Comparison of ENCODE assay signal across 8 cellular contexts in the genomic region with DNA sequence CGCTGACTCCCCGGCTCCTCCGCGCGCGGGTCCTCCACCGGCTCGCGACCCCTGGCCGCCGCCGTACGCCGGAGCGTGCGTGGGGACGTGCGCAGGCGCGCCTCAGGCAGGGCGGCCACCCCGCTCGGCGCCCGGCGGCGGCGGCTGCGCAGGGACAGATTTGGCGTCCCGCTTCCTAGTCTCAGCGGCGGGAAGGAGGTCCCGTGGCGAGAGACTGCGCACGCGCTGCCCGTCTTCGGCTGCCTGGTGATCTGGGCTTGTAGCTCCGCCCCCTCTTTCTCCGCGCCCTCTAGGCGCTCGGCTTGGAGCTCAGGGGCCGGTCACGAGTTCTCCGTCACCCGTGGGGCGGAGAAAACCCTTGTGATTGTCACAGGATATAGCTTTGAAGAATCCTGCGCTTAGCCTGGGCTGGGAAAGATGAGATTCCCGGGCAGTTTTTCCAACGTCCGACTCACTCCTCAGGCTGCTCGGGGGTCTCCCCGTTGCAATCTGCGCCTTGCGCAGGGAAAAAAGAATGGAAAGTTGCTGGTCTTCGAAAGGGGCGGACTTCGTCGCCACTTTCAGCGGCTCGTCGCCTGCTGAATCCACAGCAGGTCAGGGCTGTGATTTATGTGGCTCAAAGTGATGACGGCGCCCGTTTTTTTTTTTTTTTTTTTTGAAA.
DNase-seq lines count a peak whose midpoint lies in the region; ATAC-seq, FAIRE-seq and TF ChIP-seq lines count a peak whose summit lies in the region.

A gene with protein sequence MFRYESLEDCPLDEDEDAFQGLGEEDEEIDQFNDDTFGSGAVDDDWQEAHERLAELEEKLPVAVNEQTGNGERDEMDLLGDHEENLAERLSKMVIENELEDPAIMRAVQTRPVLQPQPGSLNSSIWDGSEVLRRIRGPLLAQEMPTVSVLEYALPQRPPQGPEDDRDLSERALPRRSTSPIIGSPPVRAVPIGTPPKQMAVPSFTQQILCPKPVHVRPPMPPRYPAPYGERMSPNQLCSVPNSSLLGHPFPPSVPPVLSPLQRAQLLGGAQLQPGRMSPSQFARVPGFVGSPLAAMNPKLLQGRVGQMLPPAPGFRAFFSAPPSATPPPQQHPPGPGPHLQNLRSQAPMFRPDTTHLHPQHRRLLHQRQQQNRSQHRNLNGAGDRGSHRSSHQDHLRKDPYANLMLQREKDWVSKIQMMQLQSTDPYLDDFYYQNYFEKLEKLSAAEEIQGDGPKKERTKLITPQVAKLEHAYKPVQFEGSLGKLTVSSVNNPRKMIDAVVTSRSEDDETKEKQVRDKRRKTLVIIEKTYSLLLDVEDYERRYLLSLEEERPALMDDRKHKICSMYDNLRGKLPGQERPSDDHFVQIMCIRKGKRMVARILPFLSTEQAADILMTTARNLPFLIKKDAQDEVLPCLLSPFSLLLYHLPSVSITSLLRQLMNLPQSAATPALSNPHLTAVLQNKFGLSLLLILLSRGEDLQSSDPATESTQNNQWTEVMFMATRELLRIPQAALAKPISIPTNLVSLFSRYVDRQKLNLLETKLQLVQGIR (minus strand): TSS at position 88 of the 661 bp plus-strand sequence. CDS start 142 bp downstream, outside the sequence.

- no peak for TF ChIP-seq CTCF in AG09319 (IDR thresholded peaks at IDR 0.05; ENCODE audit: low read depth, low read length)

- peak; percentile 82 for FAIRE-seq in islet of Langerhans (lab: Jason Lieb, UNC)

- peak; percentile 97 for DNase-seq in AG09319 (ENCODE audit: extremely low read depth, low read depth)
- peak; percentile 97 for DNase-seq in NCI-H446 treated with DMSO at 0.1 percent for 48 hours (lab: John Stamatoyannopoulos, UW)
- DNase-seq in cerebellar cortex (ENCODE audit: low spot score): peak; percentile 99
- DNase-seq in stimulated activated CD4-positive, alpha-beta T cell treated with anti-CD3 and anti-CD28 coated beads, Interleukin-12 subunit alpha, Interleukin-12 subunit beta, amount 100 ng/mL, for 4 hours: peak; percentile 98

- ATAC-seq in GM19035 (IDR thresholded peaks at IDR 0.05; ENCODE audit: unreplicated experiment) (peak; percentile 95), HG03354 (IDR thresholded peaks at IDR 0.05; ENCODE audit: poor library complexity, severe bottlenecking, unreplicated experiment) (peak; percentile 92)
- peak; percentile 92 for ATAC-seq in activated CD4-positive, CD25-positive, alpha-beta regulatory T cell treated with anti-CD3 and anti-CD28 coated beads, Interleukin-2, amount 50 U/mL, for 24 hours

Comparison
In these comparisons a context has a peak if more than half of its experiments do, and no peak if none do; other contexts are left out.
1. Peak in every context shown above with its lines: DNase-seq and ATAC-seq.